In the genomic region with DNA sequence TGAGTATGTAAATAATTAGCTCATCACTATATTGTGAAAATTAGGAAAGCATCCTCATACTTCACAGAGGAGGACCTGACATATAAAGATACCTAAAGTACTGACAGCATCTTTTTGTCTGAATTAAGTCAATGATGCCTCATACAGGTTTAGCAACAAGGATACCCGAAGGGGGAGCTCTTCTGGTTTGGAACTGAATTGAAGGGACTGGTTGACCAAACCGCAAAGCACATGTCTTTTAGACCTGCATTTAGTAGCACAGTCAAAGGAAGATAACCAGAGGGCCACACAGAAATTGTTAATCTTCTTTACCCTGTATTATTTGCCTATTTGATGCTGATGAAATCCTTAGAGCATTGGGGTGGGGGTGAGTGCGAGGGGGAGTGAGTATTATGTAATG, we compare ENCODE assay signal across 10 cellular contexts. TPM values are rescaled to one million over a fixed set of nuclear protein-coding genes. Genes with fewer than 3 reads are reported as not detected.
DNase-seq lines count a peak whose midpoint lies in the region; ATAC-seq and TF ChIP-seq lines count a peak whose summit lies in the region.
"Had no signal": no experiment of that assay in that cellular context is flagged by ENCODE, and none has a peak within 500 bp of the region (broad histone marks: within the 10 kb centered on the region; RNA-seq: fewer than 3 reads in every experiment).

No MANE protein-coding gene starts in this region.

- no peak overlapping the region for H3K27ac ChIP-seq in HCT116 (ENCODE audit: low read depth, low read length)
- no peak overlapping the region for H3K27ac ChIP-seq in Panc1 (ENCODE audit: low read length)
- H3K27ac ChIP-seq in hepatocyte: no peak overlapping the region

- intact Hi-C loops in HCT116 (cut with micrococcal nuclease): no loop called here
- intact Hi-C loops in Panc1 (cut with micrococcal nuclease; ENCODE audit: unreplicated experiment): no loop called here

- DNase-seq in Daoy (ENCODE audit: low read depth) (peak; percentile 27), HCT116 (ENCODE audit: low read depth, low spot score) (peak; percentile 43), Panc1 (ENCODE audit: low read depth, low spot score) (no peak), hepatocyte (ENCODE audit: low spot score) (no peak), GM19240 (ENCODE audit: insufficient read length, low spot score) (no peak)
- no peak for DNase-seq in stimulated activated CD4-positive, alpha-beta T cell treated with anti-CD3 and anti-CD28 coated beads, Interleukin-4, amount 100 ng/mL, for 4 hours
- DNase-seq: activated CD4-positive, CD25-positive, alpha-beta regulatory T cell; NCI-H1048 had no signal

- TF ChIP-seq CTCF in HCT116 (IDR thresholded peaks at IDR 0.05 in 2 of 3, conservative IDR thresholded peaks at IDR 0.05 in 1 of 3; ENCODE audit: borderline replicate concordance in 1 of 3, insufficient read depth in 1 of 3, low read depth in 2 of 3, low read length in 2 of 3) (peak; percentile 37 to 56 (median 55); a peak in 5 of 6 replicates), Panc1 (IDR thresholded peaks at IDR 0.05) (peak; percentile 68), hepatocyte (IDR thresholded peaks at IDR 0.05; ENCODE audit: poor library complexity) (peak; percentile 36)

- H3K9me3 ChIP-seq in HCT116 (ENCODE audit: control insufficient read depth in 1 of 2, insufficient read depth in 1 of 2, low read depth in 1 of 2, low read length in 2 of 2): no peaks in the 10 kb centered on the region
- no peaks in the 10 kb centered on the region for H3K9me3 ChIP-seq in Panc1 (ENCODE audit: control insufficient read depth, insufficient read depth, low read depth, low read length)
- H3K9me3 ChIP-seq in hepatocyte (ENCODE audit: low read depth): no peaks in the 10 kb centered on the region

- H3K27me3 ChIP-seq in HCT116 (ENCODE audit: insufficient read depth, low read length) (peaks cover 14% of the 10 kb centered on the region), Panc1 (ENCODE audit: control insufficient read depth, insufficient read depth, low read length) (no peaks in the 10 kb centered on the region), hepatocyte (peaks cover 63% of the 10 kb centered on the region)

- no peaks in the 10 kb centered on the region for H3K4me1 ChIP-seq in HCT116 (ENCODE audit: control insufficient read depth in 1 of 2, insufficient read depth in 2 of 2, low read length in 2 of 2)
- H3K4me1 ChIP-seq in Panc1 (ENCODE audit: control insufficient read depth, insufficient read depth, low read length): no peaks in the 10 kb centered on the region
- H3K4me1 ChIP-seq in hepatocyte (ENCODE audit: insufficient read depth): no peaks in the 10 kb centered on the region

- POLR2A ChIA-PET in HCT116 (lab: Charles Lee): no interaction called here
- POLR2A ChIA-PET in Panc1 (lab: Charles Lee): no interaction called here

- TF ChIP-seq RAD21 in HCT116 (IDR thresholded peaks at IDR 0.05; ENCODE audit: low read depth): peak; percentile 44

- RAD21 ChIA-PET in HCT116 (lab: Charles Lee; ENCODE audit: low non-redundant PET in 1 of 2, low total read pairs in 2 of 2, uncharacterized antibody in 2 of 2, unreplicated experiment in 2 of 2): interaction anchor here in 1 of 2 experiments (0.7 kb wide), 1 partner anchor 48 kb away, joined by 3 read pairs; no protein-coding TSS in a partner anchor

- CTCF ChIA-PET in HCT116 (lab: Charles Lee): interaction anchor here (1.0 to 1.4 kb wide), 4 partner anchors 37 to 124 kb away, joined by 3 to 5 read pairs (median 3); no protein-coding TSS in a partner anchor
- CTCF ChIA-PET in Panc1 (lab: Charles Lee): interaction anchor here (0.7 kb wide), 1 partner anchor 93 kb away, joined by 9 read pairs; no protein-coding TSS in a partner anchor

- H3K9ac ChIP-seq in HCT116 (ENCODE audit: low read length): no peak overlapping the region

- H3K9me2 ChIP-seq in HCT116 (ENCODE audit: insufficient read depth) (no peaks in the 10 kb centered on the region), hepatocyte (replicated peaks; ENCODE audit: insufficient read depth) (no peaks in the 10 kb centered on the region)

- H3K36me3 ChIP-seq in HCT116 (ENCODE audit: control insufficient read depth in 1 of 2, insufficient read depth in 2 of 2, low read length in 2 of 2) (no peaks in the 10 kb centered on the region), Panc1 (ENCODE audit: control insufficient read depth, insufficient read depth, low read length) (no peaks in the 10 kb centered on the region), hepatocyte (replicated peaks; ENCODE audit: insufficient read depth, low read depth) (no peaks in the 10 kb centered on the region)

- H3K4me3 ChIP-seq in HCT116 (replicated peaks in 1 of 2; ENCODE audit: low read depth in 1 of 2, low read length in 2 of 2): no peak overlapping the region
- H3K4me3 ChIP-seq in Panc1 (ENCODE audit: low read depth in 2 of 2, low read length in 2 of 2): no peak overlapping the region
- H3K4me3 ChIP-seq in hepatocyte: no peak overlapping the region

- ATAC-seq in HCT116 (peak; percentile 86), Panc1 (peak; percentile 85), GM18909 (IDR thresholded peaks at IDR 0.05; ENCODE audit: poor library complexity, unreplicated experiment) (no peak), GM18502 (IDR thresholded peaks at IDR 0.05; ENCODE audit: poor library complexity, unreplicated experiment) (no peak)

- H3K79me2 ChIP-seq in HCT116 (ENCODE audit: insufficient read depth, low read length) (no peaks in the 10 kb centered on the region), hepatocyte (no peaks in the 10 kb centered on the region)

- no peak overlapping the region for H2AFZ ChIP-seq in HCT116 (ENCODE audit: low read depth, low read length, poor library complexity, severe bottlenecking)
- no peak overlapping the region for H2AFZ ChIP-seq in hepatocyte

- no peak for TF ChIP-seq POLR2A in HCT116 (IDR thresholded peaks at IDR 0.05; ENCODE audit: borderline replicate concordance, extremely low read depth, insufficient read depth, insufficient read length)

- BruUV-seq in HCT116 (replicated peaks; lab: Mats Ljungman, UMichigan): no TSS peak
- no TSS peak for BruUV-seq in Panc1 (replicated peaks; lab: Mats Ljungman, UMichigan)

- no peaks in the 10 kb centered on the region for H4K20me1 ChIP-seq in HCT116 (ENCODE audit: insufficient read depth)
- H4K20me1 ChIP-seq in hepatocyte (ENCODE audit: insufficient read depth, poor library complexity, severe bottlenecking): no peaks in the 10 kb centered on the region

- WGBS in hepatocyte (ENCODE audit: low lambda C conversion rate, missing lambda C conversion rate): 22% methylated on average over 3 of the region's 3 CpGs

- H3K4me2 ChIP-seq in HCT116 (ENCODE audit: low read length) (no peak overlapping the region), hepatocyte (no peak overlapping the region)

- in situ Hi-C loops in Panc1 (cut with HindIII; ENCODE audit: low pct_unique_long_range_greater_than_20kb, low sequenced_read_pairs): no loop called here

TF ChIP-seq in HCT116, 20 proteins besides CTCF, POLR2A, EP300 and RAD21:
- TF ChIP-seq ZNF274 (IDR thresholded peaks at IDR 0.05; ENCODE audit: low read depth, low read length) (no peak), YY1 (IDR thresholded peaks at IDR 0.05; ENCODE audit: extremely low read depth, insufficient replicate concordance, low read depth, low read length) (peak; percentile 9)
- TF ChIP-seq, protein P1, sequence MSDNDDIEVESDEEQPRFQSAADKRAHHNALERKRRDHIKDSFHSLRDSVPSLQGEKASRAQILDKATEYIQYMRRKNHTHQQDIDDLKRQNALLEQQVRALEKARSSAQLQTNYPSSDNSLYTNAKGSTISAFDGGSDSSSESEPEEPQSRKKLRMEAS (IDR thresholded peaks at IDR 0.05): 0 out of 2 replicates have a peak, but pooled peaks have one; percentile 11

RNA-seq across cellular contexts. Expression of a gene that starts 12.9 kb away (rescaled TPM):
- total RNA-seq in Daoy (2014; rRNA removed; shearing (Covaris generic)): 8.0 and 10.7 TPM in 2 replicates
- total RNA-seq in HCT116 (2021; ENCODE audit: unreplicated experiment) (0.07 TPM), Panc1 (2021; ENCODE audit: unreplicated experiment) (15.9 TPM), hepatocyte (0.24 and 0.47 TPM in 2 replicates)
- not detected in 2 replicates for polyA plus RNA-seq in HCT116 (2012)
- 16.7 TPM for polyA plus RNA-seq in Panc1 (2012; ENCODE audit: insufficient read length)
- polyA plus RNA-seq in hepatocyte: 0.37 and 1.2 TPM in 2 replicates

Comparison
In these comparisons a context has a peak if more than half of its experiments do, and no peak if none do; other contexts are left out.
1. DNase-seq: peak in Daoy (single experiment) and HCT116 (single experiment); none in Panc1 (single experiment), hepatocyte (single experiment), stimulated activated CD4-positive, alpha-beta T cell treated with anti-CD3 and anti-CD28 coated beads, Interleukin-4, amount 100 ng/mL, for 4 hours (0 of 2) and GM19240 (single experiment).
2. ATAC-seq: peak in HCT116 (single experiment) and Panc1 (single experiment); none in GM18909 (single experiment) and GM18502 (single experiment).
3. Peak in every context shown above with its lines, with median percentiles within 50 percentile points of each other: CTCF ChIP-seq.